Comparison of ENCODE assay signal across 27 cellular contexts in the genomic region with DNA sequence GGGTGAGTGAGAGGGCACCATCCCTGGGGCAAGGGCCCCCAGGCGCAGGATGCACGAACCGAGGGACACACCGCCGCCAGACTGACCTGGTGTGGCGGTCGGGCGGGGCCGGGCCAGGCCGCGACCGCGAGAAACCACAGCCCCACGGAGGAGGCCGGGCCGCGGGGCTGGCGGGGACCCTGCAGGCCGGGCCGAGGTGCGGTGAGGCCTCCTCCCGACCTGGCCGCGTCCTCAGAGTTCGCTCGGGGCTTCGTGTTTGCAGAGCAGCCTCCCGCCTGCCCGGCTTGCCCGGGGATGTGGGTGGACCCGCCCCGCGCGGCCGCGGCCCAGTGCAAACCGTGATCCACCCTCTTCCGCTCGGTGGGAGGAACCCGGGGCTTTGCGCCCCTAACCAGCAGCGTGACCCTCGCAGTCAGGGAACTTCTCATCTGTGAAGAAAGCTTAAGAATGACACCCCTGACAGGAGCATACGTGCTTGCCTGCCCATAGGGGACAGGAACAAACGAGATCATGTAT. TPM values are rescaled to one million over a fixed set of nuclear protein-coding genes. Genes with fewer than 3 reads are reported as not detected.
DNase-seq lines count a peak whose midpoint lies in the region; ATAC-seq, FAIRE-seq and TF ChIP-seq lines count a peak whose summit lies in the region.
"Had no signal": no experiment of that assay in that cellular context is flagged by ENCODE, and none has a peak within 500 bp of the region (broad histone marks: within the 10 kb centered on the region; RNA-seq: fewer than 3 reads in every experiment).

No MANE protein-coding gene starts in this region.

- peaks cover 6% of the 10 kb centered on the region for H3K9me3 ChIP-seq in astrocyte (ENCODE audit: insufficient read depth, low read depth, low read length)
- H3K9me3 ChIP-seq in trophoblast cell (ENCODE audit: insufficient read depth, low read depth, low read length), result peaks cover 6% of the 10 kb centered on the region
- H3K9me3 ChIP-seq in SJCRH30 (replicated peaks), result no peaks in the 10 kb centered on the region
- H3K9me3 ChIP-seq: thyroid gland had no signal

- no peaks in the 10 kb centered on the region for H3K4me1 ChIP-seq in astrocyte (ENCODE audit: insufficient read depth, low read length)
- H3K4me1 ChIP-seq in trophoblast cell (ENCODE audit: control insufficient read depth in 1 of 2, insufficient read depth in 2 of 2, low read length in 2 of 2), result peaks cover 0 to 2% of the 10 kb centered on the region in 2 experiments
- H3K4me1 ChIP-seq in SJCRH30, result no peaks in the 10 kb centered on the region

- H4K8ac ChIP-seq in trophoblast cell (ENCODE audit: low read depth, low read length), result no peak overlapping the region

- H3K9me3 Mint-ChIP-seq in astrocyte (ENCODE audit: unreplicated experiment), result peaks cover 7% of the 10 kb centered on the region
- H3K9me3 Mint-ChIP-seq: activated naive CD8-positive, alpha-beta T cell treated with anti-CD3 and anti-CD28 coated beads for 36 hours; central memory CD8-positive, alpha-beta T cell; T-helper 1 cell treated with Interleukin-12 subunit alpha and Interleukin-12 subunit beta and Interleukin-4 antibody, amounts not matched to agents 30 μg/mL and 1 μg/mL, for 36 hours had no signal

- H3K9ac ChIP-seq in astrocyte (ENCODE audit: low read length) (no peak overlapping the region), trophoblast cell (ENCODE audit: low read length) (peak overlapping the region; percentile 29)

- H3K4me3 ChIP-seq in H7 (ENCODE audit: insufficient read depth, low read depth, low read length) (no peak overlapping the region), astrocyte (ENCODE audit: insufficient read depth, low read depth, low read length) (no peak overlapping the region), trophoblast cell (ENCODE audit: low read depth, low read length) (peak overlapping the region; percentile 34), SJCRH30 (no peak overlapping the region)
- H3K4me3 ChIP-seq: dorsolateral prefrontal cortex, thyroid gland had no signal

- H4K91ac ChIP-seq in trophoblast cell (ENCODE audit: low read depth, low read length), result no peak overlapping the region

- no peak overlapping the region for H2AK5ac ChIP-seq in trophoblast cell (ENCODE audit: low read length)

- no peak overlapping the region for H2AFZ ChIP-seq in astrocyte (ENCODE audit: low read depth, low read length)
- H2AFZ ChIP-seq in trophoblast cell (ENCODE audit: insufficient read depth, low read length, poor library complexity), result no peak overlapping the region

- no peak overlapping the region for H3K23ac ChIP-seq in trophoblast cell (ENCODE audit: low read length)

- DNase-seq in H7, result peak; percentile 73
- no peak for DNase-seq in astrocyte (ENCODE audit: low read depth)
- peak; percentile 28 for DNase-seq in left lobe of liver (ENCODE audit: low spot score)
- no peak for DNase-seq in trophoblast cell
- no peak for DNase-seq in SJCRH30
- DNase-seq in medulla oblongata (ENCODE audit: extremely low spot score), result no peak
- DNase-seq: activated CD4-positive, alpha-beta T cell treated with anti-CD3 and anti-CD28 coated beads, Interleukin-2, amount 50 U/mL, for 1 hour; activated naive CD8-positive, alpha-beta T cell treated with anti-CD3 and anti-CD28 coated beads for 36 hours; dorsolateral prefrontal cortex; NCI-H1048; NCI-H187 treated with DMSO at 0.1 percent for 48 hours; NCI-H526; nucleus accumbens; stimulated activated CD4-positive, alpha-beta T cell treated with anti-CD3 and anti-CD28 coated beads, Interleukin-4, amount 100 ng/mL, for 1 hour; stimulated activated naive CD4-positive, alpha-beta T cell treated with Interleukin-2 at 50 U/mL for 16 hours; thyroid gland had no signal

- no peak for TF ChIP-seq POLR2A in GM18505 (IDR thresholded peaks at IDR 0.05; ENCODE audit: borderline replicate concordance, extremely low read depth, insufficient read depth, insufficient read length)

- H3K79me2 ChIP-seq in astrocyte (ENCODE audit: insufficient read depth, low read length) (no peaks in the 10 kb centered on the region), trophoblast cell (ENCODE audit: control insufficient read depth, insufficient read depth, low read length, poor library complexity) (no peaks in the 10 kb centered on the region)

- no peak overlapping the region for H3K14ac ChIP-seq in trophoblast cell (ENCODE audit: low read length)

- no peak overlapping the region for H2BK5ac ChIP-seq in trophoblast cell (ENCODE audit: low read depth, low read length, poor library complexity)

- no peaks in the 10 kb centered on the region for H3K4me1 Mint-ChIP-seq in astrocyte (ENCODE audit: low read depth, unreplicated experiment)
- H3K4me1 Mint-ChIP-seq: central memory CD8-positive, alpha-beta T cell had no signal

- H2BK12ac ChIP-seq in trophoblast cell (ENCODE audit: low read length), result no peak overlapping the region

- TF ChIP-seq CTCF in astrocyte (IDR thresholded peaks at IDR 0.05; ENCODE audit: insufficient read depth, low read depth, low read length), result no peak

- peak overlapping the region; percentile 8 for H3K4me2 ChIP-seq in astrocyte (ENCODE audit: low read length)
- no peak overlapping the region for H3K4me2 ChIP-seq in trophoblast cell (ENCODE audit: low read length)

- H3K79me1 ChIP-seq in trophoblast cell (ENCODE audit: low read length), result no peaks in the 10 kb centered on the region

- no peak for ATAC-seq in left lobe of liver
- no peak for ATAC-seq in HG02588 (IDR thresholded peaks at IDR 0.05; ENCODE audit: unreplicated experiment)
- ATAC-seq in GM18505 (IDR thresholded peaks at IDR 0.05; ENCODE audit: unreplicated experiment), result no peak

- FAIRE-seq in astrocyte (lab: Jason Lieb, UNC), result no peak
- FAIRE-seq: GM12892, GM19239, RCC 7860 had no signal

- peaks cover 88% of the 10 kb centered on the region for H3K27me3 Mint-ChIP-seq in astrocyte (ENCODE audit: low read depth, unreplicated experiment)

- no peak overlapping the region for H3K18ac ChIP-seq in trophoblast cell (ENCODE audit: low read length)

- H3K36me3 Mint-ChIP-seq in astrocyte (ENCODE audit: low read depth, unreplicated experiment), result no peaks in the 10 kb centered on the region
- H3K36me3 Mint-ChIP-seq: activated naive CD8-positive, alpha-beta T cell treated with anti-CD3 and anti-CD28 coated beads for 36 hours had no signal

- no peaks in the 10 kb centered on the region for H3K36me3 ChIP-seq in H7 (replicated peaks; ENCODE audit: control insufficient read depth, insufficient read depth, low read length)
- no peaks in the 10 kb centered on the region for H3K36me3 ChIP-seq in astrocyte (ENCODE audit: insufficient read depth, low read length)
- no peaks in the 10 kb centered on the region for H3K36me3 ChIP-seq in trophoblast cell (ENCODE audit: control insufficient read depth in 1 of 2, insufficient read depth in 2 of 2, low read length in 2 of 2)
- no peaks in the 10 kb centered on the region for H3K36me3 ChIP-seq in SJCRH30
- H3K36me3 ChIP-seq: thyroid gland had no signal

- H4K20me1 ChIP-seq in astrocyte (ENCODE audit: insufficient read depth, low read length), result peaks cover 3% of the 10 kb centered on the region

- H3K4ac ChIP-seq in trophoblast cell (ENCODE audit: low read depth, low read length), result no peak overlapping the region

- no CpG with 5 or more reads among the region's 45 CpGs for WGBS in trophoblast cell (ENCODE audit: extremely low coverage, insufficient coverage, insufficient read length)

- no peak overlapping the region for H3K27ac ChIP-seq in astrocyte (ENCODE audit: low read depth, low read length)
- H3K27ac ChIP-seq in trophoblast cell (ENCODE audit: low read depth, low read length), result no peak overlapping the region
- no peak overlapping the region for H3K27ac ChIP-seq in SJCRH30
- H3K27ac ChIP-seq: dorsolateral prefrontal cortex, thyroid gland had no signal

- H3K27me3 ChIP-seq in H7 (ENCODE audit: control insufficient read depth, insufficient read depth, low read length), result peaks cover 94% of the 10 kb centered on the region
- H3K27me3 ChIP-seq in astrocyte (ENCODE audit: insufficient read depth, low read length), result peaks cover 88% of the 10 kb centered on the region
- peaks cover 39% of the 10 kb centered on the region for H3K27me3 ChIP-seq in trophoblast cell (ENCODE audit: insufficient read depth, low read length)
- H3K27me3 ChIP-seq in SJCRH30, result peaks cover 5% of the 10 kb centered on the region; the same call in 1 of the 2 replicates

- H3K27ac Mint-ChIP-seq in astrocyte (ENCODE audit: unreplicated experiment), result no peak overlapping the region
- H3K27ac Mint-ChIP-seq: activated naive CD8-positive, alpha-beta T cell treated with anti-CD3 and anti-CD28 coated beads for 36 hours; CD14-positive monocyte; T-helper 1 cell treated with Interleukin-12 subunit alpha and Interleukin-12 subunit beta and Interleukin-4 antibody, amounts not matched to agents 30 μg/mL and 1 μg/mL, for 36 hours had no signal

- no peak overlapping the region for H4K12ac ChIP-seq in trophoblast cell (ENCODE audit: low read depth, low read length)

- H2BK120ac ChIP-seq in trophoblast cell (ENCODE audit: insufficient read depth, low read length, poor library complexity), result no peak overlapping the region

- no peak overlapping the region for H3K4me3 Mint-ChIP-seq in astrocyte (ENCODE audit: unreplicated experiment)
- H3K4me3 Mint-ChIP-seq: activated naive CD8-positive, alpha-beta T cell treated with anti-CD3 and anti-CD28 coated beads for 36 hours; T-helper 1 cell treated with Interleukin-12 subunit alpha and Interleukin-12 subunit beta and Interleukin-4 antibody, amounts not matched to agents 30 μg/mL and 1 μg/mL, for 36 hours had no signal

RNA-seq across cellular contexts. Expression of a gene that starts 20.6 kb away (rescaled TPM):
- total RNA-seq in H7 (2014; rRNA removed; shearing (Covaris generic)), result not detected in 2 replicates
- total RNA-seq in astrocyte (not detected in 2 replicates), left lobe of liver (0.03 TPM)
- 0.82 and 1.00 TPM in 2 replicates for polyA plus RNA-seq in trophoblast cell (2013)
- 1.6 and 1.7 TPM in 2 replicates for total RNA-seq in SJCRH30 (2014; rRNA removed; shearing (Covaris generic))
- total RNA-seq: activated naive CD8-positive, alpha-beta T cell treated with anti-CD3 and anti-CD28 coated beads for 36 hours; thyroid gland had no signal
- polyA plus RNA-seq: CD14-positive monocyte had no signal

RNA-seq across cellular contexts. Expression of a gene that starts 22.1 kb away (rescaled TPM):
- total RNA-seq in H7 (2014; rRNA removed; shearing (Covaris generic)), result not detected in 2 replicates
- not detected in 2 replicates for total RNA-seq in astrocyte
- not detected for total RNA-seq in left lobe of liver
- 0.78 and 0.81 TPM in 2 replicates for polyA plus RNA-seq in trophoblast cell (2013)
- not detected in 2 replicates for total RNA-seq in SJCRH30 (2014; rRNA removed; shearing (Covaris generic))
- total RNA-seq: activated naive CD8-positive, alpha-beta T cell treated with anti-CD3 and anti-CD28 coated beads for 36 hours; Daoy; lower leg skin; SK-MEL-5; thyroid gland had no signal
- polyA plus RNA-seq: CD14-positive monocyte had no signal

RNA-seq across cellular contexts. Expression of a gene that starts 35.5 kb away (rescaled TPM):
- total RNA-seq in H7 (2014; rRNA removed; shearing (Covaris generic)), result not detected in 2 replicates
- total RNA-seq in astrocyte (not detected in 2 replicates), left lobe of liver (not detected)
- 1.5 and 2.2 TPM in 2 replicates for polyA plus RNA-seq in trophoblast cell (2013)
- total RNA-seq in SJCRH30 (2014; rRNA removed; shearing (Covaris generic)), result 5.0 and 5.8 TPM in 2 replicates
- total RNA-seq: dorsolateral prefrontal cortex, thyroid gland had no signal
- polyA plus RNA-seq: CD14-positive monocyte had no signal

RNA-seq across cellular contexts. Expression of a gene that starts 46.4 kb away (rescaled TPM):
- not detected in 2 replicates for total RNA-seq in H7 (2014; rRNA removed; shearing (Covaris generic))
- total RNA-seq in astrocyte (not detected in 2 replicates), left lobe of liver (0.10 TPM)
- 1.5 and 2.1 TPM in 2 replicates for polyA plus RNA-seq in trophoblast cell (2013)
- total RNA-seq in SJCRH30 (2014; rRNA removed; shearing (Covaris generic)), result 16.2 and 17.2 TPM in 2 replicates
- total RNA-seq: activated naive CD8-positive, alpha-beta T cell treated with anti-CD3 and anti-CD28 coated beads for 36 hours; SK-MEL-5 had no signal

RNA-seq across cellular contexts. Expression of a gene that starts 55.2 kb away (rescaled TPM):
- total RNA-seq in H7 (2014; rRNA removed; shearing (Covaris generic)), result not detected in 2 replicates
- not detected in 2 replicates for total RNA-seq in astrocyte
- not detected for total RNA-seq in left lobe of liver
- polyA plus RNA-seq in trophoblast cell (2013), result 1.2 and 1.5 TPM in 2 replicates
- total RNA-seq in SJCRH30 (2014; rRNA removed; shearing (Covaris generic)), result 0.10 and 0.30 TPM in 2 replicates
- total RNA-seq: activated naive CD8-positive, alpha-beta T cell treated with anti-CD3 and anti-CD28 coated beads for 36 hours; dorsolateral prefrontal cortex; SK-MEL-5 had no signal

Comparison
In these comparisons a context has a peak if more than half of its experiments do, and no peak if none do; other contexts are left out.
1. DNase-seq: peak in H7 (single experiment) and left lobe of liver (single experiment); none in astrocyte (single experiment), trophoblast cell (0 of 2), SJCRH30 (0 of 2) and medulla oblongata (single experiment).